ENCODE assay signal across 22 cellular contexts in genomic region chr2:188518391-188518790, GRCh38.
A peak's percentile ranks its signal among the peaks of the same experiment; 100 is the strongest.
DNase-seq lines count a peak whose midpoint lies in the region; ATAC-seq, FAIRE-seq and TF ChIP-seq lines count a peak whose summit lies in the region.
"Had no signal": no experiment of that assay in that cellular context is flagged by ENCODE, and none has a peak within 500 bp of the region (broad histone marks: within the 10 kb centered on the region; RNA-seq: fewer than 3 reads in every experiment).

No MANE protein-coding gene starts in this region.

- H3K27ac ChIP-seq in cardiac muscle cell (peak overlapping the region; percentile 90), ascending aorta (peak overlapping the region; percentile 24 to 64), SJCRH30 (no peak overlapping the region)
- H3K27ac ChIP-seq: colonic mucosa, KMS-11, left lung, spleen, upper lobe of left lung had no signal

- no peak overlapping the region for H3K4me3 ChIP-seq in cardiac muscle cell
- H3K4me3 ChIP-seq in ascending aorta, result peak overlapping the region in 1 of 2 donors; percentile 23
- no peak overlapping the region for H3K4me3 ChIP-seq in SJCRH30
- H3K4me3 ChIP-seq: colonic mucosa, left lung, spleen, upper lobe of left lung had no signal

- peak in 1 of 2 donors; percentile 51 for DNase-seq in cardiac muscle cell (ENCODE audit: low read depth in 1 of 2, low spot score in 1 of 2)
- DNase-seq in cardiac septum (ENCODE audit: low spot score), result no peak
- no peak for DNase-seq in ascending aorta (ENCODE audit: low spot score in 2 of 2)
- DNase-seq in glomerular visceral epithelial cell (ENCODE audit: extremely low spot score), result peak; percentile 33
- peak; percentile 9 for DNase-seq in urothelium cell line (ENCODE audit: low spot score)
- DNase-seq in SJCRH30, result no peak
- DNase-seq in stimulated activated CD4-positive, alpha-beta T cell treated with anti-CD3 and anti-CD28 coated beads, Interleukin-4, amount 100 ng/mL, for 1 hour, result no peak
- DNase-seq: activated CD4-positive, alpha-beta T cell treated with anti-CD3 and anti-CD28 coated beads, Interleukin-2, amount 50 U/mL, for 48 hours; activated naive CD8-positive, alpha-beta T cell treated with anti-CD3 and anti-CD28 coated beads, Interleukin-2, amount 50 U/mL, for 24 hours; activated T-cell treated with anti-CD3 and anti-CD28 coated beads, Interleukin-2, amount 50 U/mL, for 4 hours; CD4-positive, alpha-beta T cell; colonic mucosa; left lung; NCI-H1417 treated with DMSO at 0.1 percent for 48 hours; NCI-H345; spleen; stimulated activated naive CD4-positive, alpha-beta T cell treated with Interleukin-2 at 50 U/mL for 16 hours; upper lobe of left lung had no signal

- FAIRE-seq in urothelium cell line (lab: Jason Lieb, UNC), result no peak
- FAIRE-seq: A204.1, GM12892 had no signal

- H3K36me3 ChIP-seq in cardiac muscle cell, result no peaks in the 10 kb centered on the region
- no peaks in the 10 kb centered on the region for H3K36me3 ChIP-seq in ascending aorta
- no peaks in the 10 kb centered on the region for H3K36me3 ChIP-seq in SJCRH30
- H3K36me3 ChIP-seq: colonic mucosa, left lung, spleen, upper lobe of left lung had no signal

- intact Hi-C loops in cardiac septum (cut with DNase I), result loop anchor here (10.0 kb wide), 2 partner anchors 224 to 1014 kb away; partner anchors contain the start of gene GULP1
- intact Hi-C loops in ascending aorta (cut with DNase I), result loop anchor here (10.0 kb wide), 2 partner anchors 554 to 1024 kb away; no protein-coding TSS in a partner anchor

- no peak for ATAC-seq in GM19463 (IDR thresholded peaks at IDR 0.05; ENCODE audit: unreplicated experiment)
- ATAC-seq: activated naive CD8-positive, alpha-beta T cell treated with anti-CD3 and anti-CD28 coated beads, Interleukin-2, amount 50 U/mL, for 24 hours; activated T-cell treated with anti-CD3 and anti-CD28 coated beads, Interleukin-2, amount 50 U/mL, for 4 hours; left lung had no signal

- H3K27me3 ChIP-seq in cardiac muscle cell (no peaks in the 10 kb centered on the region), ascending aorta (no peaks in the 10 kb centered on the region), SJCRH30 (no peaks in the 10 kb centered on the region)
- H3K27me3 ChIP-seq: colonic mucosa, left lung, spleen, upper lobe of left lung had no signal

- H3K4me1 ChIP-seq in cardiac muscle cell (ENCODE audit: low read depth), result peaks cover 25% of the 10 kb centered on the region
- peaks cover 0 to 16% of the 10 kb centered on the region in 2 donors for H3K4me1 ChIP-seq in ascending aorta
- no peaks in the 10 kb centered on the region; the same call in 1 of the 2 replicates for H3K4me1 ChIP-seq in SJCRH30
- H3K4me1 ChIP-seq: colonic mucosa, left lung, spleen, upper lobe of left lung had no signal

- H3K9me3 ChIP-seq in cardiac muscle cell (ENCODE audit: low read depth) (no peaks in the 10 kb centered on the region), ascending aorta (no peaks in the 10 kb centered on the region), SJCRH30 (replicated peaks) (peaks cover 4% of the 10 kb centered on the region; the same call in 1 of the 2 replicates)
- H3K9me3 ChIP-seq: colonic mucosa, left lung, spleen, upper lobe of left lung had no signal

- TF ChIP-seq CTCF in cardiac muscle cell (IDR thresholded peaks at IDR 0.05; ENCODE audit: low read depth, low read length) (no peak), ascending aorta (IDR thresholded peaks at IDR 0.05) (no peak)

Comparison
In these comparisons a context has a peak if more than half of its experiments do, and no peak if none do; other contexts are left out.
1. DNase-seq: peak in glomerular visceral epithelial cell (single experiment) and urothelium cell line (single experiment); none in cardiac septum (single experiment), ascending aorta (0 of 2), SJCRH30 (0 of 2) and stimulated activated CD4-positive, alpha-beta T cell treated with anti-CD3 and anti-CD28 coated beads, Interleukin-4, amount 100 ng/mL, for 1 hour (single experiment).